ENCODE assay signal across 23 cellular contexts in genomic region chr3:108017587-108017986, GRCh38.
"Had no signal": no experiment of that assay in that cellular context is flagged by ENCODE, and none has a peak within 500 bp of the region (broad histone marks: within the 10 kb centered on the region; RNA-seq: fewer than 3 reads in every experiment).

No MANE protein-coding gene starts in this region.

- H3K27ac ChIP-seq: Peyer's patch, RWPE1, SJCRH30, WERI-Rb-1 had no signal

- H3K9me3 ChIP-seq: MG63, Peyer's patch, SJCRH30, SK-N-SH had no signal

- ATAC-seq: activated CD4-positive, alpha-beta T cell treated with anti-CD3 and anti-CD28 coated beads for 36 hours; activated T-helper 17 cell treated with anti-CD3 and anti-CD28 coated beads, Interleukin-2, amount 50 U/mL, for 72 hours had no signal

- H3K36me3 ChIP-seq: MG63, Peyer's patch, SJCRH30, WERI-Rb-1 had no signal

- H3K4me1 ChIP-seq: Peyer's patch, SJCRH30 had no signal

- DNase-seq: activated CD4-positive, alpha-beta memory T cell treated with anti-CD3 and anti-CD28 coated beads, Interleukin-2, amount 10 ng/mL, durations not matched to agents 7 days and 5 days; activated CD4-positive, alpha-beta T cell treated with anti-CD3 and anti-CD28 coated beads for 36 hours; activated CD4-positive, alpha-beta T cell treated with anti-CD3 and anti-CD28 coated beads, Interleukin-2, amount 50 U/mL, for 1 hour; activated gamma-delta T cell; activated naive CD4-positive, alpha-beta T cell treated with anti-CD3 and anti-CD28 coated beads for 36 hours; activated T-cell treated with anti-CD3 and anti-CD28 coated beads for 4 hours; activated T-cell treated with anti-CD3 and anti-CD28 coated beads, Interleukin-2, amount 50 U/mL, for 48 hours; amygdala; MG63; NCI-H1105; NCI-H187; NCI-H2081; NCI-H2171 treated with DMSO at 0.1 percent for 48 hours; NCI-H510A treated with DMSO at 0.1 percent for 48 hours; Peyer's patch; Right ventricle myocardium superior; SJCRH30; SK-N-SH; T-helper 1 cell; WERI-Rb-1 had no signal

- H3K27me3 ChIP-seq: MG63, Peyer's patch, SJCRH30 had no signal

- FAIRE-seq: astrocyte had no signal

- H3K4me3 ChIP-seq: MG63, Peyer's patch, SJCRH30 had no signal
